In genomic region chr5:171635846-171636245, GRCh38 we compare ENCODE assay signal across 23 cellular contexts.
"Had no signal": no experiment of that assay in that cellular context is flagged by ENCODE, and none has a peak within 500 bp of the region (broad histone marks: within the 10 kb centered on the region; RNA-seq: fewer than 3 reads in every experiment).

No MANE protein-coding gene starts in this region.

- H3K36me3 Mint-ChIP-seq: mesothelial cell of epicardium had no signal

- H3K36me3 ChIP-seq: esophagus muscularis mucosa, gastrocnemius medialis, heart right ventricle, left lung, lower lobe of right lung had no signal

- ATAC-seq: gastrocnemius medialis, left cardiac atrium, left lung, left ventricle myocardium superior, mucosa of descending colon had no signal

- H3K4me3 Mint-ChIP-seq: mesothelial cell of epicardium had no signal

- H3K9me3 ChIP-seq: esophagus muscularis mucosa, gastrocnemius medialis, heart right ventricle, left lung, lower lobe of right lung, mucosa of descending colon had no signal

- H3K27ac ChIP-seq: coronary artery, dorsolateral prefrontal cortex, esophagus muscularis mucosa, gastrocnemius medialis, lower lobe of right lung had no signal

- H3K27me3 ChIP-seq: gastrocnemius medialis, left lung had no signal

- H3K27ac Mint-ChIP-seq: mesothelial cell of epicardium had no signal

- DNase-seq: dermis blood vessel endothelial cell; dorsolateral prefrontal cortex; effector CD4-positive, alpha-beta T cell; effector memory CD4-positive, alpha-beta T cell; foreskin melanocyte; gastrocnemius medialis; glutamatergic neuron; head of caudate nucleus; heart right ventricle; hippocampal formation; left cardiac atrium; left lung; left ventricle myocardium superior; lower lobe of right lung; mesenchymal stem cell; mucosa of descending colon had no signal

- FAIRE-seq: colon, endothelial cell of umbilical vein, islet of Langerhans, keratinocyte had no signal

- H3K4me3 ChIP-seq: coronary artery, dorsolateral prefrontal cortex, esophagus muscularis mucosa, gastrocnemius medialis, heart right ventricle, left lung, lower lobe of right lung, mucosa of descending colon had no signal

- H3K9me3 Mint-ChIP-seq: mesothelial cell of epicardium had no signal
